In the genomic region with DNA sequence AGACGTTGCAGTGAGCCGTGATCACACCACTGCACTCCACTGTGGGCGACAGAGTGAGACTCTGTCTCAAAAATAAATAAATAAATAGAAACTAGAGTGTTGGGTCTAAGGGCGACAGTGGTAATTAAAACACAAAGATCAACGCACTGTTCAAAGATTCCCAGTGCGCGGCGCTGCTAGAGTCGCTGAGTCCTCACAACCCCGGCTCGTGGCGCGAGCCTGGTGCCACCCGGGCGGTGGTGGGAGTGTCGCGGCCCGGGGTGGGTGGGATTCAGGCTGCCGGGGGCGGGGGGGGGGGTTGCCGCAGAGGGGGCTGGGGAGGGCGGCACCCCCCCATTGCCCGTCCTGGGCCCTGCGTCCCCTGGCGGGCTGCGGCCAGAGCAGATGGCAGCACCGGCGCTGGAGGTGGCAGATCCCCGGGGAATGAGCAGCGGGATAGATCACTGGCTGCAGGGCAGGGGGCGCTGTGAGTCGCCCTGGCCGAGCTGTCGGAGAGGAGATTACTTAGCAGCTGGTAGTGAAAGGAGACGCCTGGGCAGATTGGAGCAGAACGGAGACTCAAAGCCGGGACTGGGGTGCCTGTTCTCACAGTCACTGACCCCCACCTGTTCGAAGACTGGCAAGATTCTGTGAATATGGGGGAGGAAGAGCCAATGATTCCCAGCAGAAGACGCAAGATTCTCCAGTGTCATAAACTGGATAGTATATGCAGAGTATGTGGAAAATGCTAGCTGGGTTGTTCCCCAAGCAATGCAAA, we compare ENCODE assay signal across 8 cellular contexts. TPM values are rescaled to one million over a fixed set of nuclear protein-coding genes. Genes with fewer than 3 reads are reported as not detected.
DNase-seq lines count a peak whose midpoint lies in the region; ATAC-seq and TF ChIP-seq lines count a peak whose summit lies in the region.

No MANE protein-coding gene starts in this region.

- WGBS in suprapubic skin = 23% methylated on average over 19 of the region's 39 CpGs

- no peaks in the 10 kb centered on the region for H3K27me3 Mint-ChIP-seq in nephron (ENCODE audit: low read depth)

- no peak for TF ChIP-seq POLR2A in suprapubic skin (IDR thresholded peaks at IDR 0.05)

- H3K4me1 Mint-ChIP-seq in nephron = peaks cover 31% of the 10 kb centered on the region

- peaks cover 26% of the 10 kb centered on the region for H3K4me1 ChIP-seq in suprapubic skin

- TF ChIP-seq EP300 in suprapubic skin (IDR thresholded peaks at IDR 0.05) = no peak

- no peaks in the 10 kb centered on the region for H3K9me3 ChIP-seq in suprapubic skin

- no peak for ATAC-seq in GM18861 (IDR thresholded peaks at IDR 0.05; ENCODE audit: unreplicated experiment)

- H3K36me3 Mint-ChIP-seq in nephron (ENCODE audit: low read depth) = no peaks in the 10 kb centered on the region

- TF ChIP-seq CTCF in GM10248 (IDR thresholded peaks at IDR 0.05; ENCODE audit: control extremely low read depth, extremely low read depth, low read depth, missing control alignments) (peak; percentile 55), foreskin fibroblast (IDR thresholded peaks at IDR 0.05; ENCODE audit: low read depth, low read length) (peak; percentile 69), nephron (IDR thresholded peaks at IDR 0.05; ENCODE audit: unreplicated experiment in 3 of 3) (peak; percentile 69 to 89 (median 69)), suprapubic skin (IDR thresholded peaks at IDR 0.05) (peak in 1 of 2 donors; percentile 67)

- peaks cover 5% of the 10 kb centered on the region for H3K9me3 Mint-ChIP-seq in nephron

- peak overlapping the region; percentile 3 to 63 (median 53) for H3K27ac Mint-ChIP-seq in nephron

- CTCF ChIA-PET in GM10248 (lab: Yijun Ruan, JAX) = interaction anchor here (0.6 to 1.9 kb wide), 9 partner anchors 8 to 101 kb away, joined by 3 to 8 read pairs (median 4); no protein-coding TSS in a partner anchor

- peak overlapping the region; percentile 15 for H3K27ac ChIP-seq in suprapubic skin

- H3K36me3 ChIP-seq in suprapubic skin = no peaks in the 10 kb centered on the region

- peak overlapping the region; percentile 60 to 78 (median 75) for H3K4me3 Mint-ChIP-seq in nephron

- POLR2A ChIA-PET in GM10248 (lab: Yijun Ruan, JAX) = no interaction called here

- peaks cover 3% of the 10 kb centered on the region for H3K27me3 ChIP-seq in suprapubic skin

- DNase-seq in GM10248 (ENCODE audit: extremely low spot score) (peak; percentile 75), NCI-H774 (lab: John Stamatoyannopoulos, UW) (peak; percentile 13), foreskin fibroblast (peak; percentile 42 to 80), suprapubic skin (ENCODE audit: low spot score in 2 of 2) (peak in 1 of 2 donors; percentile 78)
- DNase-seq in activated T-helper 9 cell treated with anti-CD3 and anti-CD28 coated beads, Interleukin-2, amount 50 U/mL, for 16 hours (ENCODE audit: low read depth) = peak; percentile 44
- no peak for DNase-seq in NK-92 treated with Interleukin-12 subunit alpha and Interleukin-12 subunit beta, amount 100 ng/mL, for 24 hours (lab: John Stamatoyannopoulos, UW)

- H3K4me3 ChIP-seq in foreskin fibroblast (ENCODE audit: low read depth in 1 of 2, low read length in 2 of 2) (peak overlapping the region; percentile 33 to 57), suprapubic skin (peak overlapping the region; percentile 40)

RNA-seq across cellular contexts. Expression of gene APOBEC3A, which starts 30.2 kb away (rescaled TPM):
- 1 to 10 TPM in 1 of 4 donors, not detected in 3; 2.1 TPM for total RNA-seq in suprapubic skin

RNA-seq across cellular contexts. Expression of gene APOBEC3B, which starts 54.9 kb away (rescaled TPM):
- total RNA-seq in suprapubic skin = 1 to 10 TPM in 3 of 4 donors, not detected in 1; 1.0 to 2.4 (median 2.1) TPM

RNA-seq across cellular contexts. Expression of gene CBX6, which starts 55.2 kb away (rescaled TPM):
- 10 to 100 TPM; 11.5 to 31.4 (median 22.1) TPM for total RNA-seq in suprapubic skin
